In genomic region chr17:42050360-42051012, GRCh38 we compare ENCODE assay signal across 1 cellular context.
A peak's percentile ranks its signal among the peaks of the same experiment; 100 is the strongest.
TF ChIP-seq lines count a peak whose summit lies in the region.

Gene C17orf113 (minus strand): TSS chr17:42050601. CDS start chr17:42043376, 7,225 bp downstream.

TF ChIP-seq in HepG2, 621 proteins besides CTCF, POLR2A, EP300 and RAD21 (continued from another document and continues in another):
- TF ChIP-seq ZNF710 (CRISPR knock-in tag; IDR thresholded peaks at IDR 0.05; ENCODE audit: borderline replicate concordance) (peak; percentile 71; the same call in 1 of the 2 replicates), ARNT2 (CRISPR knock-in tag; IDR thresholded peaks at IDR 0.05; ENCODE audit: low read depth) (peak; percentile 50; the same call in 1 of the 2 replicates), ZBTB21 (CRISPR knock-in tag; IDR thresholded peaks at IDR 0.05) (no peak), ZNF550 (CRISPR knock-in tag; IDR thresholded peaks at IDR 0.05; ENCODE audit: borderline replicate concordance) (no peak; the same call in 1 of the 2 replicates), FOXO1 (CRISPR knock-in tag; IDR thresholded peaks at IDR 0.05) (0 out of 2 replicates have a peak, but pooled peaks have one; percentile 28), RORA (CRISPR knock-in tag; IDR thresholded peaks at IDR 0.05) (no peak), AHDC1 (CRISPR knock-in tag; IDR thresholded peaks at IDR 0.05; ENCODE audit: borderline replicate concordance) (no peak), ZFP41 (CRISPR knock-in tag; IDR thresholded peaks at IDR 0.05; ENCODE audit: borderline replicate concordance) (0 out of 2 replicates have a peak, but pooled peaks have one; percentile 30), HOXA9 (CRISPR knock-in tag; IDR thresholded peaks at IDR 0.05; ENCODE audit: borderline replicate concordance) (0 out of 2 replicates have a peak, but pooled peaks have one; percentile 57), ZNF160 (CRISPR knock-in tag; IDR thresholded peaks at IDR 0.05) (0 out of 2 replicates have a peak, but pooled peaks have one; percentile 75), TBP (CRISPR knock-in tag; IDR thresholded peaks at IDR 0.05) (no peak), ZNF552 (CRISPR knock-in tag; IDR thresholded peaks at IDR 0.05; ENCODE audit: borderline replicate concordance) (0 out of 2 replicates have a peak, but pooled peaks have one; percentile 28), NRL (CRISPR knock-in tag; IDR thresholded peaks at IDR 0.05; ENCODE audit: borderline replicate concordance) (peak; percentile 66; the same call in 1 of the 2 replicates), ZC3H13 (CRISPR knock-in tag; IDR thresholded peaks at IDR 0.05) (no peak), RBM39 (IDR thresholded peaks at IDR 0.05; ENCODE audit: low read depth, low read length, poor library complexity, severe bottlenecking) (peak; percentile 61), MTF2 (CRISPR knock-in tag; IDR thresholded peaks at IDR 0.05; ENCODE audit: borderline replicate concordance) (peak; percentile 51; the same call in 1 of the 2 replicates), ZBTB37 (CRISPR knock-in tag; IDR thresholded peaks at IDR 0.05) (no peak), RARA (CRISPR knock-in tag; IDR thresholded peaks at IDR 0.05) (no peak), ETS1 (CRISPR knock-in tag; IDR thresholded peaks at IDR 0.05) (no peak), FOXO4 (CRISPR knock-in tag; conservative IDR thresholded peaks at IDR 0.05) (no peak), CENPT (CRISPR knock-in tag; IDR thresholded peaks at IDR 0.05; ENCODE audit: low read depth) (no peak), AGO1 (IDR thresholded peaks at IDR 0.05; ENCODE audit: low read depth, low read length, poor library complexity, severe bottlenecking) (no peak), ZNF138 (CRISPR knock-in tag; IDR thresholded peaks at IDR 0.05; ENCODE audit: low read depth) (0 out of 2 replicates have a peak, but pooled peaks have one; percentile 70), DNMT1 (CRISPR knock-in tag; IDR thresholded peaks at IDR 0.05) (peak; percentile 85; the same call in 1 of the 2 replicates), BRF2 (CRISPR knock-in tag; IDR thresholded peaks at IDR 0.05) (no peak), ZNF674 (CRISPR knock-in tag; IDR thresholded peaks at IDR 0.05; ENCODE audit: low read depth) (no peak), ZNF263 (CRISPR knock-in tag; IDR thresholded peaks at IDR 0.05) (peak; percentile 38; the same call in 1 of the 2 replicates), CENPX (CRISPR knock-in tag; IDR thresholded peaks at IDR 0.05) (no peak), ZFP1 (CRISPR knock-in tag; IDR thresholded peaks at IDR 0.05) (no peak), ZBTB7B (CRISPR knock-in tag; IDR thresholded peaks at IDR 0.05) (peak; percentile 79; the same call in 1 of the 2 replicates), AHR (CRISPR knock-in tag; IDR thresholded peaks at IDR 0.05) (0 out of 2 replicates have a peak, but pooled peaks have one; percentile 75), TARDBP (CRISPR knock-in tag; IDR thresholded peaks at IDR 0.05) (no peak), IRF1 (CRISPR knock-in tag; IDR thresholded peaks at IDR 0.05; ENCODE audit: low read depth) (no peak), ZGPAT (CRISPR knock-in tag; IDR thresholded peaks at IDR 0.05) (peak; percentile 62; the same call in 1 of the 2 replicates), ZNF792 (CRISPR knock-in tag; IDR thresholded peaks at IDR 0.05) (peak; percentile 61; the same call in 1 of the 2 replicates), IRF9 (CRISPR knock-in tag; IDR thresholded peaks at IDR 0.05; ENCODE audit: borderline replicate concordance) (peak; percentile 63; the same call in 1 of the 2 replicates), ZNF230 (CRISPR knock-in tag; IDR thresholded peaks at IDR 0.05) (no peak), HNRNPLL (IDR thresholded peaks at IDR 0.05; ENCODE audit: low read depth, low read length, poor library complexity, severe bottlenecking) (peak; percentile 42), GZF1 (CRISPR knock-in tag; IDR thresholded peaks at IDR 0.05) (no peak), ZNF20 (CRISPR knock-in tag; IDR thresholded peaks at IDR 0.05) (no peak), CBFB (CRISPR knock-in tag; IDR thresholded peaks at IDR 0.05) (peak; percentile 69; the same call in 1 of the 2 replicates), PAX8 (CRISPR knock-in tag; IDR thresholded peaks at IDR 0.05; ENCODE audit: borderline replicate concordance) (peak; percentile 85; the same call in 1 of the 2 replicates), LCORL (IDR thresholded peaks at IDR 0.05) (no peak), LCORL (CRISPR knock-in tag; IDR thresholded peaks at IDR 0.05) (0 out of 2 replicates have a peak, but pooled peaks have one; percentile 15), PRMT3 (CRISPR knock-in tag; IDR thresholded peaks at IDR 0.05; ENCODE audit: borderline replicate concordance, low read depth) (no peak), YEATS4 (CRISPR knock-in tag; IDR thresholded peaks at IDR 0.05; ENCODE audit: borderline replicate concordance) (peak; percentile 62; the same call in 1 of the 2 replicates), SYNCRIP (IDR thresholded peaks at IDR 0.05; ENCODE audit: insufficient read depth, low read depth, low read length) (no peak)
